In genomic region chr9:93156475-93157008, GRCh38 we compare ENCODE assay signal across 2 cellular contexts.
TF ChIP-seq lines count a peak whose summit lies in the region.

No MANE protein-coding gene starts in this region.

TF ChIP-seq in IMR-90, 13 proteins besides CTCF, POLR2A, EP300 and RAD21:
- TF ChIP-seq RCOR1 (IDR thresholded peaks at IDR 0.05; ENCODE audit: insufficient replicate concordance, low read length) (no peak), NFE2L2 (IDR thresholded peaks at IDR 0.05; ENCODE audit: low read depth, low read length) (no peak), BHLHE40 (IDR thresholded peaks at IDR 0.05; ENCODE audit: low read depth, low read length) (no peak), MAFK (IDR thresholded peaks at IDR 0.05; ENCODE audit: low read depth, low read length) (no peak), MAZ (IDR thresholded peaks at IDR 0.05; ENCODE audit: borderline replicate concordance, low read depth, low read length) (no peak), SMC3 (IDR thresholded peaks at IDR 0.05; ENCODE audit: low read depth, low read length) (no peak), CHD1 (IDR thresholded peaks at IDR 0.05; ENCODE audit: low read depth, low read length) (no peak), CEBPB (IDR thresholded peaks at IDR 0.05; ENCODE audit: low read depth, low read length) (no peak), RFX5 (IDR thresholded peaks at IDR 0.05; ENCODE audit: low read depth, low read length) (no peak)

TF ChIP-seq in SK-N-SH, 30 proteins besides CTCF, POLR2A, EP300 and RAD21:
- TF ChIP-seq RXRA (IDR thresholded peaks at IDR 0.05; ENCODE audit: borderline replicate concordance, low read depth) (no peak), FOXJ3 (CRISPR knock-in tag; IDR thresholded peaks at IDR 0.05) (no peak), EZH2phosphoT487 (IDR thresholded peaks at IDR 0.05; ENCODE audit: borderline replicate concordance, low read depth) (no peak), GATA2 (CRISPR knock-in tag; IDR thresholded peaks at IDR 0.05) (no peak), FOSL2 (IDR thresholded peaks at IDR 0.05; ENCODE audit: borderline replicate concordance, low read depth) (no peak), RCOR1 (IDR thresholded peaks at IDR 0.05; ENCODE audit: low read length) (no peak), FOXM1 (IDR thresholded peaks at IDR 0.05; ENCODE audit: low read depth) (no peak), YY1 (IDR thresholded peaks at IDR 0.05; ENCODE audit: low read depth) (no peak), ZBTB33 (IDR thresholded peaks at IDR 0.05; ENCODE audit: borderline replicate concordance, low read depth) (no peak), SMC3 (IDR thresholded peaks at IDR 0.05; ENCODE audit: low read depth, low read length) (no peak), ELF1 (IDR thresholded peaks at IDR 0.05) (no peak), USF2 (IDR thresholded peaks at IDR 0.05; ENCODE audit: borderline replicate concordance, low read depth, low read length) (no peak), SIN3A (IDR thresholded peaks at IDR 0.05; ENCODE audit: borderline replicate concordance, low read depth, low read length) (no peak), RFX5 (IDR thresholded peaks at IDR 0.05; ENCODE audit: low read length) (no peak), IRF3 (IDR thresholded peaks at IDR 0.05; ENCODE audit: low read depth, low read length) (no peak), CHD2 (IDR thresholded peaks at IDR 0.05; ENCODE audit: low read length, partially characterized antibody) (no peak), TCF12 (IDR thresholded peaks at IDR 0.05) (no peak), JUND (IDR thresholded peaks at IDR 0.05) (no peak)
